11 cellular contexts compared by ENCODE assay signal in genomic region chr9:126470251-126470993, GRCh38.
DNase-seq lines count a peak whose midpoint lies in the region; ATAC-seq and TF ChIP-seq lines count a peak whose summit lies in the region.
"Had no signal": no experiment of that assay in that cellular context is flagged by ENCODE, and none has a peak within 500 bp of the region (broad histone marks: within the 10 kb centered on the region; RNA-seq: fewer than 3 reads in every experiment).

No MANE protein-coding gene starts in this region.

- peaks cover 3% of the 10 kb centered on the region for H3K36me3 ChIP-seq in thymus (ENCODE audit: control insufficient read depth, insufficient read depth)

- no peaks in the 10 kb centered on the region for H3K9me3 ChIP-seq in thymus (ENCODE audit: control insufficient read depth)
- H3K9me3 ChIP-seq: SK-N-SH, tibial artery had no signal

- H3K27ac ChIP-seq in thymus (ENCODE audit: low read depth), result peak overlapping the region; percentile 92
- H3K27ac ChIP-seq: tibial artery had no signal

- no peak for TF ChIP-seq CTCF in GM10248 (IDR thresholded peaks at IDR 0.05; ENCODE audit: control extremely low read depth, extremely low read depth, low read depth, missing control alignments)

- POLR2A ChIA-PET in GM10248 (lab: Yijun Ruan, JAX), result no interaction called here

- peaks cover 64% of the 10 kb centered on the region for H3K4me1 ChIP-seq in thymus (ENCODE audit: control insufficient read depth, insufficient read depth, low read length)

- ATAC-seq in activated T-cell treated with anti-CD3 and anti-CD28 coated beads, Interleukin-2, amount 50 U/mL, for 4 hours, result peak; percentile 45 to 48

- H3K27me3 ChIP-seq in thymus (ENCODE audit: control insufficient read depth, insufficient read depth), result no peaks in the 10 kb centered on the region
- H3K27me3 ChIP-seq: tibial artery had no signal

- peaks cover 75% of the 10 kb centered on the region for H3K4me1 Mint-ChIP-seq in activated T-cell treated with anti-CD3 and anti-CD28 coated beads, Interleukin-2, amount 50 U/mL, for 4 hours (ENCODE audit: low read depth)

- H3K36me3 Mint-ChIP-seq in activated T-cell treated with anti-CD3 and anti-CD28 coated beads, Interleukin-2, amount 50 U/mL, for 4 hours (ENCODE audit: insufficient read depth), result no peaks in the 10 kb centered on the region

- DNase-seq in activated T-cell treated with anti-CD3 and anti-CD28 coated beads, Interleukin-2, amount 50 U/mL, for 4 hours, result no peak
- DNase-seq in activated T-cell treated with anti-CD3 and anti-CD28 coated beads for 4 hours (no peak), amniotic epithelial cell (ENCODE audit: low read depth) (peak; percentile 40), Kasumi-1 (lab: John Stamatoyannopoulos, UW) (no peak), NCI-H187 treated with DMSO at 0.1 percent for 48 hours (lab: John Stamatoyannopoulos, UW) (no peak), GM10248 (ENCODE audit: extremely low spot score) (no peak)
- DNase-seq in Jurkat, Clone E6-1 (ENCODE audit: low read depth, low spot score), result peak; percentile 21
- DNase-seq: SK-N-SH had no signal

- peak overlapping the region; percentile 69 for H3K4me3 Mint-ChIP-seq in activated T-cell treated with anti-CD3 and anti-CD28 coated beads, Interleukin-2, amount 50 U/mL, for 4 hours

- no peaks in the 10 kb centered on the region for H3K27me3 Mint-ChIP-seq in activated T-cell treated with anti-CD3 and anti-CD28 coated beads, Interleukin-2, amount 50 U/mL, for 4 hours (ENCODE audit: low read depth)

- peak overlapping the region; percentile 26 for H3K4me3 ChIP-seq in Jurkat, Clone E6-1 (ENCODE audit: low read length)
- H3K4me3 ChIP-seq in thymus (ENCODE audit: low read length), result no peak overlapping the region
- H3K4me3 ChIP-seq: coronary artery, tibial artery had no signal

- H3K9me3 Mint-ChIP-seq in activated T-cell treated with anti-CD3 and anti-CD28 coated beads, Interleukin-2, amount 50 U/mL, for 4 hours, result no peaks in the 10 kb centered on the region

- WGBS in thymus, result 26% methylated on average over 12 of the region's 12 CpGs

- CTCF ChIA-PET in GM10248 (lab: Yijun Ruan, JAX), result interaction anchor here (1.3 to 1.6 kb wide), 2 partner anchors 29 to 72 kb away, joined by 4 to 5 read pairs; no protein-coding TSS in a partner anchor

Comparison
In these comparisons a context has a peak if more than half of its experiments do, and no peak if none do; other contexts are left out.
1. DNase-seq: peak in Jurkat, Clone E6-1 (single experiment) and amniotic epithelial cell (single experiment); none in activated T-cell treated with anti-CD3 and anti-CD28 coated beads, Interleukin-2, amount 50 U/mL, for 4 hours (single experiment), activated T-cell treated with anti-CD3 and anti-CD28 coated beads for 4 hours (single experiment), Kasumi-1 (0 of 2), NCI-H187 treated with DMSO at 0.1 percent for 48 hours (single experiment) and GM10248 (single experiment).